ENCODE assay signal across 8 cellular contexts in the genomic region with DNA sequence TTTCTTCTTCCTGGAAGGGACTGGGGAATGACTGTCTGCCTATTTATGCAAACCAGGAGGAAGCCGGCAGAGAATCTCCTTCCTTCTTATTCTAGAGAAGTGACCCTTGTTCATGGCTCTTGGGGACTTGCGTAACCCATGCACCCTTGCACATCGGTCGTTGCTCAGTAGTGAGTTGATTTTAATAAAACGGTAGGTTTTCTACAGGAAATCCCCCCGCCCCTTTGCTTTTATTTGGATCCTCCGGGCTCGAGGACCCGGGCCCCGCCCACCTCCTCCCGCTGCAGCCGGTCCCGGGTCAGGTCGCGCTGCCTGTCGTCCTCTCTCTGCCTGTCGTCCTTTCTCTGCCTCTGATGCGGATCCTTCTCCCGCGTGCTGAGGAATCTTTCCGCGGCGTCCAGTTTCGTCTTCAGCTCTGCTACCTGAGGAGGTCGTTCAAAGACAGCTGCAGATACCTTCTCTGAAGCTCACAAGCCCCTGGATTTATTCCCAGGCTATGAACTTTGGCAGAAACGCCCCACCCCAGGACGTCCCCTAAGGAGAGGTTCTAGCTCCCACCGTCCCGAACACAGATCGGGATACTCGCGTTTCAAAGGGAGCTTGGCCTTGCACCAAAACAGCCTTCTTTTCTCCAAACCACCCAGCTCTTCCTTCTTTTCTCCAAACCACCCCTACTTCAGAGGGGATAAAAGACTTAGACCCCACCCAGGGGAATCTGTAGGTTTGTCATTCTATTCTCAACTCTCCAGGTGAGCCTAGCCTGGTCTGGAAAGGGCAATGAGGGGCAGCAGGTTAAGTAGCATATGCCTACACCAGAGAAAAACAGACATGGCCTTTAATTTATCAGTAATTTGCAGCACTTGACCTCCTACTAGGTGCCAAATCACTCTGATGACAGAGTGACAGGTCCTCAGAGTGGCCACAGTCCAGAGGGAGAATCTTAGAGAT. TPM values are rescaled to one million over a fixed set of nuclear protein-coding genes. Genes with fewer than 3 reads are reported as not detected.
DNase-seq lines count a peak whose midpoint lies in the region; ATAC-seq and TF ChIP-seq lines count a peak whose summit lies in the region.

No MANE protein-coding gene starts in this region.

- H2AFZ ChIP-seq in PC-9 = peak overlapping the region; percentile 89

- H3K9me3 ChIP-seq in PC-9 (ENCODE audit: insufficient read depth, low read depth) = no peaks in the 10 kb centered on the region
- no peaks in the 10 kb centered on the region for H3K9me3 ChIP-seq in iPS-18c (ENCODE audit: control insufficient read depth, insufficient read depth, low read length)
- no peaks in the 10 kb centered on the region for H3K9me3 ChIP-seq in skeletal muscle satellite cell (replicated peaks; ENCODE audit: low read length)

- H3K4me3 ChIP-seq in PC-9 (peak overlapping the region; percentile 58), astrocyte of the spinal cord (ENCODE audit: low read depth, low read length) (peak overlapping the region; percentile 47), iPS-18c (ENCODE audit: insufficient read depth, low read depth, low read length) (peak overlapping the region; percentile 68), skeletal muscle satellite cell (ENCODE audit: low read length) (peak overlapping the region; percentile 73)

- BruUV-seq in PC-9 (replicated peaks; lab: Mats Ljungman, UMichigan) = TSS peak; percentile 75

- POLR2A ChIA-PET in PC-9 (lab: Charles Lee; ENCODE audit: unreplicated experiment) = no interaction called here

- in situ Hi-C loops in astrocyte of the spinal cord (cut with HindIII; ENCODE audit: low sequenced_read_pairs) = no loop called here

- H3K27me3 ChIP-seq in PC-9 (ENCODE audit: insufficient read depth, low read depth) (no peaks in the 10 kb centered on the region), skeletal muscle satellite cell (ENCODE audit: control insufficient read depth, insufficient read depth, low read length) (no peaks in the 10 kb centered on the region)

- H3F3A ChIP-seq in PC-9 (ENCODE audit: insufficient read depth, low read depth) = no peaks in the 10 kb centered on the region; the same call in 1 of the 2 replicates

- ATAC-seq in GM18511 (IDR thresholded peaks at IDR 0.05; ENCODE audit: unreplicated experiment) (no peak), GM19023 (IDR thresholded peaks at IDR 0.05; ENCODE audit: unreplicated experiment) (no peak)

- no peaks in the 10 kb centered on the region for H4K20me1 ChIP-seq in PC-9 (ENCODE audit: insufficient read depth)

- H3K4me2 ChIP-seq in PC-9 (peak overlapping the region; percentile 80), skeletal muscle satellite cell (ENCODE audit: low read length) (peak overlapping the region; percentile 87)

- intact Hi-C loops in PC-9 (cut with micrococcal nuclease; ENCODE audit: unreplicated experiment) = no loop called here

- DNase-seq in ELF-1 (ENCODE audit: low read depth, low spot score) = peak; percentile 72
- DNase-seq in PC-9 = peak; percentile 56 to 64
- DNase-seq in astrocyte of the spinal cord (ENCODE audit: low read depth, low spot score) = no peak
- no peak for DNase-seq in COR-L47 (lab: John Stamatoyannopoulos, UW)

- H3K9ac ChIP-seq in skeletal muscle satellite cell (ENCODE audit: low read depth, low read length) = peak overlapping the region; percentile 74

- no peaks in the 10 kb centered on the region for H3K79me2 ChIP-seq in PC-9 (ENCODE audit: low read depth)

- peak overlapping the region; percentile 87 for H3K27ac ChIP-seq in PC-9

- no peaks in the 10 kb centered on the region for H3K9me2 ChIP-seq in PC-9 (ENCODE audit: insufficient read depth)

- no peaks in the 10 kb centered on the region for H3K36me3 ChIP-seq in PC-9 (ENCODE audit: low read depth)
- no peaks in the 10 kb centered on the region for H3K36me3 ChIP-seq in skeletal muscle satellite cell (ENCODE audit: insufficient read depth, low read length)

- TF ChIP-seq CTCF in PC-9 (conservative IDR thresholded peaks at IDR 0.05) (no peak), astrocyte of the spinal cord (IDR thresholded peaks at IDR 0.05; ENCODE audit: low read depth, low read length) (no peak)

- H3K4me1 ChIP-seq in PC-9 (replicated peaks; ENCODE audit: insufficient read depth) = peaks cover 15% of the 10 kb centered on the region
- peaks cover 19% of the 10 kb centered on the region for H3K4me1 ChIP-seq in skeletal muscle satellite cell (ENCODE audit: control insufficient read depth, insufficient read depth, low read length)

- CTCF ChIA-PET in PC-9 (lab: Charles Lee) = no interaction called here

RNA-seq across cellular contexts. Expression of gene TNIP3, which starts 7.0 kb away (rescaled TPM):
- 0.63 and 1.2 TPM in 2 replicates for total RNA-seq in PC-9 (2021)
- total RNA-seq in skeletal muscle satellite cell (2012; rRNA removed) = 0.44 and 0.76 TPM in 2 replicates

Comparison
In these comparisons a context has a peak if more than half of its experiments do, and no peak if none do; other contexts are left out.
1. DNase-seq: peak in ELF-1 (single experiment) and PC-9 (2 of 2); none in astrocyte of the spinal cord (single experiment) and COR-L47 (single experiment).
2. Peak in every context shown above with its lines, with median percentiles within 50 percentile points of each other: H3K4me3 ChIP-seq.